Comparison of ENCODE assay signal across 26 cellular contexts in the genomic region with DNA sequence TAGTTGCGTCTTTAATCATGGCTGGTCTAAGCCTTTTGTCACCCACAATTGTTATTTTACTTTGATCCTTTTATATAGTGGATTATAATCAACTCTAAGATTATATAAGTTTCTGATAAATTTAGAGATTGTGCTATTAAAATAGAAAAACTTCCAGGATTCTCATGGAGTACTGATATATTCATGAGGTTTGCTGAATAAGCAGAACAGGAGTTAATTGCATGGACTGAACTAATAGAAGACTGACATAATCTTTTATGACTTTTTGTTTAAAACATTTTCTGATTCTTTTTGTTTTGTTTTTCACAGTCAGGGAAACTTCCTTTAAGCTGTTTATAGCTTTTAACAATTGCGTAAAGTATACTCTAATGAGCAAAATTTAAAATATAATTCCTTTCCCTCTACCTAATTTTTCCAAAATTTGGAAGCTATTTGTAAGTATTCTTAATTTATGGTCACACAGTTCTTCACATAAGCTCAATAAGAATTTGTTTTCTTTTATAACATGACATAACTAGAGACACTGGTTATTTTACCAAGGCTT.
"Had no signal": no experiment of that assay in that cellular context is flagged by ENCODE, and none has a peak within 500 bp of the region (broad histone marks: within the 10 kb centered on the region; RNA-seq: fewer than 3 reads in every experiment).

No MANE protein-coding gene starts in this region.

- H3K4me3 ChIP-seq: colonic mucosa, esophagus squamous epithelium, gastrocnemius medialis, heart right ventricle, left lung, lower lobe of right lung, mucosa of descending colon had no signal

- H3K4me1 ChIP-seq: colonic mucosa, esophagus squamous epithelium, gastrocnemius medialis, heart right ventricle, left lung, lower lobe of right lung had no signal

- ATAC-seq: effector memory CD8-positive, alpha-beta T cell; esophagus mucosa; gastrocnemius medialis; heart right ventricle; left cardiac atrium; left lung; left ventricle myocardium superior; lower lobe of right lung; mucosa of descending colon had no signal

- H3K36me3 Mint-ChIP-seq: mesothelial cell of epicardium had no signal

- H3K27ac Mint-ChIP-seq: dendritic cell treated with granulocyte-macrophage colony-stimulating factor and Interleukin-4, amounts not matched to agents 40 ng/mL and 50 ng/mL, for 4 days; effector memory CD8-positive, alpha-beta T cell; mesothelial cell of epicardium; naive B cell had no signal

- H3K27me3 ChIP-seq: colonic mucosa, gastrocnemius medialis had no signal

- DNase-seq: colonic mucosa; cortex of kidney; effector CD8-positive, alpha-beta T cell; effector memory CD8-positive, alpha-beta T cell; erythroblast; esophagus squamous epithelium; foreskin fibroblast; foreskin melanocyte; gastrocnemius medialis; glutamatergic neuron; head of caudate nucleus; heart right ventricle; hippocampal formation; left cardiac atrium; left lung; left ventricle myocardium superior; lower lobe of right lung; mesenchymal stem cell; mucosa of descending colon; naive B cell had no signal

- H3K9me3 ChIP-seq: colonic mucosa, esophagus squamous epithelium, gastrocnemius medialis, lower lobe of right lung, mucosa of descending colon had no signal

- H3K4me3 Mint-ChIP-seq: dendritic cell treated with granulocyte-macrophage colony-stimulating factor and Interleukin-4, amounts not matched to agents 40 ng/mL and 50 ng/mL, for 4 days; effector memory CD8-positive, alpha-beta T cell; mesothelial cell of epicardium; naive B cell had no signal

- H3K36me3 ChIP-seq: colonic mucosa, esophagus squamous epithelium, gastrocnemius medialis, heart right ventricle, left lung, lower lobe of right lung had no signal

- H3K9me3 Mint-ChIP-seq: effector memory CD8-positive, alpha-beta T cell had no signal

- FAIRE-seq: islet of Langerhans, keratinocyte had no signal

- H3K27ac ChIP-seq: colonic mucosa, epithelial cell of prostate, esophagus squamous epithelium, gastrocnemius medialis, heart right ventricle, left lung, lower lobe of right lung had no signal

- H3K4me1 Mint-ChIP-seq: mesothelial cell of epicardium, naive B cell had no signal
